Comparison of ENCODE assay signal across 34 cellular contexts in genomic region chr3:104353951-104354350, GRCh38.
"Had no signal": no experiment of that assay in that cellular context is flagged by ENCODE, and none has a peak within 500 bp of the region (broad histone marks: within the 10 kb centered on the region; RNA-seq: fewer than 3 reads in every experiment).

No MANE protein-coding gene starts in this region.

- H3K4me3 ChIP-seq: MG63 had no signal

- H3K36me3 ChIP-seq: MG63 had no signal

- H3K27me3 ChIP-seq: MG63 had no signal

- DNase-seq: Karpas-422, Kasumi-1, MG63, MM.1S, MV-4-11, NCI-H1048, NCI-H1092, NCI-H1092 treated with DMSO at 0.1 percent for 48 hours, NCI-H1105, NCI-H1105 treated with DMSO at 0.1 percent for 48 hours, NCI-H1417, NCI-H1417 treated with DMSO at 0.1 percent for 48 hours, NCI-H1436, NCI-H1436 treated with DMSO at 0.1 percent for 48 hours, NCI-H146, NCI-H1694, NCI-H1694 treated with DMSO at 0.1 percent for 48 hours, NCI-H187, NCI-H187 treated with DMSO at 0.1 percent for 48 hours, NCI-H1930, NCI-H2029, NCI-H2029 treated with DMSO at 0.1 percent for 48 hours, NCI-H2081, NCI-H2081 treated with DMSO at 0.1 percent for 48 hours, NCI-H2107, NCI-H2171, NCI-H2171 treated with DMSO at 0.1 percent for 48 hours, NCI-H2227 treated with DMSO at 0.1 percent for 48 hours, NCI-H226, NCI-H345, NCI-H446, NCI-H446 treated with DMSO at 0.1 percent for 48 hours, NCI-H510A, NCI-H510A treated with DMSO at 0.1 percent for 48 hours had no signal
